18 cellular contexts compared by ENCODE assay signal in the genomic region with DNA sequence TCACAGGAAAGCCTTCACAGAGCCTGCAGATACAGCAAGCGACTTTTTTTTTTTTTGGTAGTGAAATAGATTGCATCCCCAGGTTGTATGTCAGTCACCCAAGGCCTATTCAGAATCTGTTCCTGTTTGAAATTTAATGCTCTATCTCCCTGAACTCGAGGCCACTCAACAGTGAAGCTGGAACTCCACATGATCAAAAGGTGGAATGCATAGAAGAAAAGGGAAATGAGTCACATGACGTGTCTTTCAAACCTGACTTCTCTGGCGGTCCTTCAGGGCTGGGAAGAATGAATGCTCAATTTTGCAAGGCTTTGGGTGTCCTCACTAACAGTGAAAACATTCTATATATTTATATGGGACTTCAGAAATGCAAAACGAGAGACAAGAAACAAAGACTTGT.
"Had no signal": no experiment of that assay in that cellular context is flagged by ENCODE, and none has a peak within 500 bp of the region (broad histone marks: within the 10 kb centered on the region; RNA-seq: fewer than 3 reads in every experiment).

No MANE protein-coding gene starts in this region.

- H3K9ac ChIP-seq: parathyroid adenoma had no signal

- DNase-seq: effector memory CD8-positive, alpha-beta T cell; foreskin fibroblast; kidney; lower lobe of right lung; midbrain; retina; right lobe of liver; stimulated activated CD4-positive, alpha-beta T cell treated with anti-CD3 and anti-CD28 coated beads, Interleukin-4, amount 100 ng/mL, for 24 hours; tibial artery had no signal

- H3K4me1 ChIP-seq: esophagus muscularis mucosa, lower lobe of right lung, parathyroid adenoma, prostate gland, right lobe of liver had no signal

- H2AFZ ChIP-seq: parathyroid adenoma had no signal

- H3K27me3 Mint-ChIP-seq: memory B cell had no signal

- H3K27me3 ChIP-seq: esophagus muscularis mucosa, right lobe of liver, tibial artery had no signal

- H3K27ac Mint-ChIP-seq: dendritic cell treated with granulocyte-macrophage colony-stimulating factor and Interleukin-4, amounts not matched to agents 40 ng/mL and 50 ng/mL, for 4 days; effector memory CD8-positive, alpha-beta T cell; memory B cell; natural killer cell treated with Interleukin-12 subunit alpha and Interleukin-12 subunit beta and Interleukin-15 and Interleukin-18, amount 100 ng/mL, for 72 hours; stimulated activated memory B cell treated with anti-CD40 and anti-IgM and Interleukin-4, amounts not matched to agents 10 μg/mL and 1 μg/mL and 100 μg/mL, for 72 hours; stimulated activated naive CD8-positive, alpha-beta T cell treated with anti-CD3 and anti-CD28 coated beads, Interleukin-15, Interleukin-2, amounts not matched to agents 100 ng/mL and 50 ng/mL, for 24 hours had no signal

- H3K79me2 ChIP-seq: parathyroid adenoma had no signal

- H3K36me3 ChIP-seq: esophagus muscularis mucosa, lower lobe of right lung, prostate gland, right lobe of liver, tibial artery had no signal

- H3K9me3 ChIP-seq: esophagus muscularis mucosa, lower lobe of right lung, prostate gland, right lobe of liver, tibial artery had no signal

- H3K4me3 Mint-ChIP-seq: dendritic cell treated with granulocyte-macrophage colony-stimulating factor and Interleukin-4, amounts not matched to agents 40 ng/mL and 50 ng/mL, for 4 days; effector memory CD8-positive, alpha-beta T cell; memory B cell; natural killer cell treated with Interleukin-12 subunit alpha and Interleukin-12 subunit beta and Interleukin-15 and Interleukin-18, amount 100 ng/mL, for 72 hours; stimulated activated memory B cell treated with anti-CD40 and anti-IgM and Interleukin-4, amounts not matched to agents 10 μg/mL and 1 μg/mL and 100 μg/mL, for 72 hours; stimulated activated naive CD8-positive, alpha-beta T cell treated with anti-CD3 and anti-CD28 coated beads, Interleukin-15, Interleukin-2, amounts not matched to agents 100 ng/mL and 50 ng/mL, for 24 hours had no signal

- H3K36me3 Mint-ChIP-seq: memory B cell; natural killer cell treated with Interleukin-12 subunit alpha and Interleukin-12 subunit beta and Interleukin-15 and Interleukin-18, amount 100 ng/mL, for 72 hours; stimulated activated memory B cell treated with anti-CD40 and anti-IgM and Interleukin-4, amounts not matched to agents 10 μg/mL and 1 μg/mL and 100 μg/mL, for 72 hours had no signal

- H3K9me3 Mint-ChIP-seq: dendritic cell treated with granulocyte-macrophage colony-stimulating factor and Interleukin-4, amounts not matched to agents 40 ng/mL and 50 ng/mL, for 4 days; effector memory CD8-positive, alpha-beta T cell; memory B cell; natural killer cell treated with Interleukin-12 subunit alpha and Interleukin-12 subunit beta and Interleukin-15 and Interleukin-18, amount 100 ng/mL, for 72 hours; stimulated activated memory B cell treated with anti-CD40 and anti-IgM and Interleukin-4, amounts not matched to agents 10 μg/mL and 1 μg/mL and 100 μg/mL, for 72 hours; stimulated activated naive CD8-positive, alpha-beta T cell treated with anti-CD3 and anti-CD28 coated beads, Interleukin-15, Interleukin-2, amounts not matched to agents 100 ng/mL and 50 ng/mL, for 24 hours had no signal

- H3K4me1 Mint-ChIP-seq: memory B cell had no signal

- H3K27ac ChIP-seq: epithelial cell of prostate, esophagus muscularis mucosa, lower lobe of right lung, parathyroid adenoma, prostate gland, right lobe of liver, tibial artery had no signal

- H3K4me3 ChIP-seq: esophagus muscularis mucosa, lower lobe of right lung, prostate gland, right lobe of liver, tibial artery had no signal
